Comparison of ENCODE assay signal across 13 cellular contexts in the genomic region with DNA sequence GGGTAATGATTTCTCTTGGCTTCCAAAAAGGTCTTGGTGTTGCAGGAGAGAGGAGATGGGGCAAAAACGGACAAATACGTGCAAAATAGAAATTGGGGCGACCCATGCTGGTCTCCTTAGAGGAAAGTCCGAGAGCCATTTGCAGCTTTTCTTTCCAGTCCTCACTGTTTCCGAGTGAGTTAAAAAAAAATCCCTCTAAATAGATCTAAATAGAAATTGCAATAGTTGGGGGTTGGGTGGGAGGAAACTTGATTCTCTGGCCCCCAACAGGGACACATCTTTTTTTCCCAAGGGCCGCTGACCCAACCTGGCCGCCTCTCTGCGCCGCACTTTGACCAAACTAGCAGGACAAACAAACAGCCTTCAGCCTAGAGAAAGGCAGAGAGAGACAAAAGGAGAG. TPM values are rescaled to one million over a fixed set of nuclear protein-coding genes. Genes with fewer than 3 reads are reported as not detected.
DNase-seq lines count a peak whose midpoint lies in the region; ATAC-seq, FAIRE-seq and TF ChIP-seq lines count a peak whose summit lies in the region.
"Had no signal": no experiment of that assay in that cellular context is flagged by ENCODE, and none has a peak within 500 bp of the region (broad histone marks: within the 10 kb centered on the region; RNA-seq: fewer than 3 reads in every experiment).

No MANE protein-coding gene starts in this region.

- H3K4me1 ChIP-seq in heart left ventricle (peaks cover 0 to 51% (median 18%) of the 10 kb centered on the region in 12 donors), HepG2 (ENCODE audit: insufficient read depth, low read length) (peaks cover 39% of the 10 kb centered on the region)

- no peak overlapping the region for H3K27ac Mint-ChIP-seq in T-cell
- no peak overlapping the region for H3K27ac Mint-ChIP-seq in stimulated activated naive CD8-positive, alpha-beta T cell treated with anti-CD3 and anti-CD28 coated beads, Interleukin-15, amount 100 ng/mL, for 72 hours

- WGBS in heart left ventricle, 4 donors: 7 to 15% (median 11%) methylated on average over 9 of the region's 9 CpGs
- 10% methylated on average over 9 of the region's 9 CpGs for WGBS in HepG2 (ENCODE audit: low lambda C conversion rate)

- peak overlapping the region; percentile 77 for H3K4me2 ChIP-seq in HepG2 (ENCODE audit: low read depth, low read length)

- H3K27me3 Mint-ChIP-seq in T-cell: peaks cover 75 to 92% of the 10 kb centered on the region in 2 donors
- peaks cover 100% of the 10 kb centered on the region for H3K27me3 Mint-ChIP-seq in stimulated activated naive CD8-positive, alpha-beta T cell treated with anti-CD3 and anti-CD28 coated beads, Interleukin-15, amount 100 ng/mL, for 72 hours

- no peak for FAIRE-seq in HepG2 (lab: Jason Lieb, UNC)

- H3K9ac ChIP-seq in HepG2 (ENCODE audit: insufficient read depth, low read depth, low read length): no peak overlapping the region

- peaks cover 40 to 54% (median 49%) of the 10 kb centered on the region in 3 donors for H3K4me1 Mint-ChIP-seq in T-cell
- H3K4me1 Mint-ChIP-seq in stimulated activated naive CD8-positive, alpha-beta T cell treated with anti-CD3 and anti-CD28 coated beads, Interleukin-15, amount 100 ng/mL, for 72 hours: peaks cover 69% of the 10 kb centered on the region

- DNase-seq in heart left ventricle (no peak), Right ventricle myocardium inferior (ENCODE audit: missing footprints) (no peak), T-cell (no peak), HepG2 (ENCODE audit: low spot score) (no peak), NCI-H1105 treated with DMSO at 0.1 percent for 48 hours (lab: John Stamatoyannopoulos, UW) (no peak), cerebellar nuclear complex (lab: John Stamatoyannopoulos, UW) (no peak), HK-2 (ENCODE audit: unreplicated experiment) (no peak)
- no peak for DNase-seq in stimulated activated naive CD8-positive, alpha-beta T cell treated with anti-CD3 and anti-CD28 coated beads, Interleukin-15, amount 100 ng/mL, for 72 hours
- DNase-seq: body of pancreas, COR-L47, esophagus squamous epithelium had no signal

- TF ChIP-seq EP300 in HepG2 (IDR thresholded peaks at IDR 0.05; ENCODE audit: low read depth in 2 of 2, low read length in 2 of 2) (no peak), HepG2 (CRISPR knock-in tag; IDR thresholded peaks at IDR 0.05; ENCODE audit: borderline replicate concordance) (no peak)

- H3K4me3 ChIP-seq in heart left ventricle (peak overlapping the region in 11 of 12 donors; percentile 36 to 62 (median 47)), HepG2 (replicated peaks in 1 of 3; ENCODE audit: insufficient read depth in 1 of 3, low read depth in 2 of 3, low read length in 3 of 3) (peak overlapping the region; percentile 35 to 59 (median 52); a peak in 5 of 6 replicates)
- H3K4me3 ChIP-seq: body of pancreas had no signal

- H3K27me3 ChIP-seq in heart left ventricle (peaks cover 16 to 98% (median 72%) of the 10 kb centered on the region in 9 donors), HepG2 (ENCODE audit: control insufficient read depth in 1 of 2, insufficient read depth in 2 of 2, low read length in 2 of 2) (peaks cover 13 to 84% of the 10 kb centered on the region in 2 experiments)

- intact Hi-C loops in heart left ventricle (cut with DNase I): loop anchor here in 2 of 10 donors (2.0 to 10.0 kb wide), 2 partner anchors 41 to 73 kb away; no protein-coding TSS in a partner anchor
- intact Hi-C loops in Right ventricle myocardium inferior (cut with DNase I): loop anchor here (10.0 kb wide), 1 partner anchor 493 kb away; no protein-coding TSS in a partner anchor
- intact Hi-C loops in HepG2 (cut with micrococcal nuclease; ENCODE audit: unreplicated experiment): no loop called here

- H3K9me3 Mint-ChIP-seq in T-cell: no peaks in the 10 kb centered on the region
- no peaks in the 10 kb centered on the region for H3K9me3 Mint-ChIP-seq in stimulated activated naive CD8-positive, alpha-beta T cell treated with anti-CD3 and anti-CD28 coated beads, Interleukin-15, amount 100 ng/mL, for 72 hours

- H3K9me3 ChIP-seq in heart left ventricle (no peaks in the 10 kb centered on the region), HepG2 (ENCODE audit: low read length) (no peaks in the 10 kb centered on the region)
- H3K9me3 ChIP-seq: body of pancreas, esophagus squamous epithelium, neutrophil had no signal

- no peak for TF ChIP-seq RAD21 in HepG2 (CRISPR knock-in tag; IDR thresholded peaks at IDR 0.05)

- H3K36me3 ChIP-seq in heart left ventricle: peaks cover 0 to under 1% (median 0%) of the 10 kb centered on the region in 9 donors
- no peaks in the 10 kb centered on the region for H3K36me3 ChIP-seq in HepG2 (replicated peaks in 1 of 2; ENCODE audit: control insufficient read depth in 1 of 2, insufficient read depth in 2 of 2, low read length in 2 of 2)
- H3K36me3 ChIP-seq: esophagus squamous epithelium, neutrophil had no signal

- TF ChIP-seq POLR2A in heart left ventricle (IDR thresholded peaks at IDR 0.05): no peak
- no peak for TF ChIP-seq POLR2A in HepG2 (IDR thresholded peaks at IDR 0.05; ENCODE audit: insufficient read depth in 1 of 2, low read depth in 2 of 2, low read length in 2 of 2)

- H3K27ac ChIP-seq in heart left ventricle: peak overlapping the region; percentile 33 to 95 (median 85)
- H3K27ac ChIP-seq in HepG2 (ENCODE audit: extremely low read length, insufficient read depth, low read length): no peak overlapping the region
- H3K27ac ChIP-seq: body of pancreas, esophagus squamous epithelium, neutrophil had no signal

- no peaks in the 10 kb centered on the region for H3K79me2 ChIP-seq in HepG2 (ENCODE audit: insufficient read depth, low read length)

- POLR2A ChIA-PET in T-cell (lab: Charles Lee) (no interaction called here), HepG2 (lab: Yijun Ruan, JAX) (interaction anchor here (0.6 kb wide), 1 partner anchor 407 kb away, joined by 3 read pairs; no protein-coding TSS in a partner anchor)

- BruUV-seq in HepG2 (replicated peaks; lab: Mats Ljungman, UMichigan): no TSS peak

- H4K20me1 ChIP-seq in HepG2 (ENCODE audit: insufficient read depth, low read length): no peaks in the 10 kb centered on the region

- H3K36me3 Mint-ChIP-seq in T-cell: no peaks in the 10 kb centered on the region

- CTCF ChIA-PET in T-cell (lab: Charles Lee): interaction anchor here in 1 of 2 donors (0.6 kb wide), 2 partner anchors 22 to 222 kb away, joined by 3 to 4 read pairs; no protein-coding TSS in a partner anchor
- CTCF ChIA-PET in HepG2 (lab: Yijun Ruan, JAX; ENCODE audit: low intra/inter-chr PET ratio, low total read pairs): no interaction called here

- TF ChIP-seq CTCF in heart left ventricle (IDR thresholded peaks at IDR 0.05): no peak
- TF ChIP-seq CTCF in HepG2 (CRISPR knock-in tag; IDR thresholded peaks at IDR 0.05): no peak

- H3K4me3 Mint-ChIP-seq in T-cell: peak overlapping the region in 2 of 3 donors; percentile 31 to 65
- peak overlapping the region; percentile 61 to 62 for H3K4me3 Mint-ChIP-seq in stimulated activated naive CD8-positive, alpha-beta T cell treated with anti-CD3 and anti-CD28 coated beads, Interleukin-15, amount 100 ng/mL, for 72 hours

- in situ Hi-C loops in HepG2 (cut with HindIII; ENCODE audit: extremely low pct_ligation_motif_present, low pct_unique_long_range_greater_than_20kb): no loop called here

- no peak overlapping the region for H2AFZ ChIP-seq in HepG2 (ENCODE audit: low read length)

- no peak for ATAC-seq in heart left ventricle
- ATAC-seq in Right ventricle myocardium inferior: no peak
- no peak for ATAC-seq in T-cell (replicated peaks in 1 of 4)
- ATAC-seq in HepG2: no peak
- ATAC-seq in stimulated activated naive CD8-positive, alpha-beta T cell treated with anti-CD3 and anti-CD28 coated beads, Interleukin-15, amount 100 ng/mL, for 72 hours: no peak
- ATAC-seq: body of pancreas had no signal

RNA-seq across cellular contexts. Expression of a gene that starts 2.8 kb away (rescaled TPM):
- total RNA-seq in heart left ventricle (100 to 1,000 TPM; 132 to 451 (median 247) TPM), Right ventricle myocardium inferior (261 TPM), T-cell (not detected), HepG2 (2016; rRNA removed; fragmentation: Illumina TruSeq; extraction: Trizol) (0.49 and 0.93 TPM in 2 replicates)
- polyA plus RNA-seq in heart left ventricle (100 to 1,000 TPM; 153 to 356 TPM), HepG2 (2011; rRNA removed) (0.53 and 0.59 TPM in 2 replicates)
- total RNA-seq in HepG2 (2016; cell fraction: cytosol; rRNA removed; fragmentation: Illumina TruSeq; extraction: Trizol; ENCODE audit: low read depth): 0.44 and 1.3 TPM in 2 replicates
- total RNA-seq in HepG2 (2016; cell fraction: insoluble cytoplasmic fraction; rRNA removed; fragmentation: Illumina TruSeq; extraction: Trizol): 0.21 and 0.84 TPM in 2 replicates
- 1.3 and 1.5 TPM in 2 replicates for total RNA-seq in HepG2 (2016; cell fraction: membrane; rRNA removed; fragmentation: Illumina TruSeq; extraction: Trizol)
- total RNA-seq in HepG2 (2016; cell fraction: nucleus; rRNA removed; fragmentation: Illumina TruSeq; extraction: Trizol): 0.56 and 0.59 TPM in 2 replicates
- polyA plus RNA-seq in HepG2 (2011; cell fraction: cytosol; rRNA removed): 0.51 and 1.1 TPM in 2 replicates
- polyA plus RNA-seq in HepG2 (2011; cell fraction: nucleus; rRNA removed): 0.71 and 1.1 TPM in 2 replicates
- 0.76 and 2.3 TPM in 2 replicates for polyA plus RNA-seq in HepG2 (2012)
- polyA plus RNA-seq in HepG2 (2016; cell fraction: cytosol; fragmentation: Illumina TruSeq; extraction: Trizol; ENCODE audit: low read depth): 1.3 TPM in 2 replicates
- polyA plus RNA-seq in HepG2 (2016; cell fraction: insoluble cytoplasmic fraction; fragmentation: Illumina TruSeq; extraction: Trizol; ENCODE audit: low read depth): 0.97 and 1.0 TPM in 2 replicates
- polyA plus RNA-seq in HepG2 (2016; cell fraction: membrane; fragmentation: Illumina TruSeq; extraction: Trizol; ENCODE audit: low read depth): 1.5 and 1.9 TPM in 2 replicates
- 0.95 and 1.3 TPM in 2 replicates for polyA plus RNA-seq in HepG2 (2016; cell fraction: nucleus; fragmentation: Illumina TruSeq; extraction: Trizol; ENCODE audit: insufficient read depth, low read depth)
- 0.32 TPM in 1 of 2 replicates, not detected in the other for polyA minus RNA-seq in HepG2 (2011; rRNA and poly(A)+ RNA removed; ENCODE audit: low replicate concordance)
- polyA minus RNA-seq in HepG2 (2011; cell fraction: cytosol; rRNA and poly(A)+ RNA removed): 0.35 TPM in 1 of 2 replicates, not detected in the other
- not detected in 2 replicates for polyA minus RNA-seq in HepG2 (2011; cell fraction: nucleus; rRNA and poly(A)+ RNA removed)
- total RNA-seq: body of pancreas; esophagus squamous epithelium; T-helper 2 cell treated with Interferon-gamma antibody and Interleukin-4, amounts not matched to agents 100 ng/mL and 5 ng/mL, for 36 hours had no signal

Comparison
In these comparisons a context has a peak if more than half of its experiments do, and no peak if none do; other contexts are left out.
1. RNA of a gene that starts 2.8 kb away (total RNA-seq): 261 TPM in Right ventricle myocardium inferior (single experiment) and 132 to 451 TPM in heart left ventricle; 0.21 to 1.5 TPM in HepG2 and not detected in T-cell; every median in the first group is over 10 times any median in the second.